ENCODE assay signal across 8 cellular contexts in the genomic region with DNA sequence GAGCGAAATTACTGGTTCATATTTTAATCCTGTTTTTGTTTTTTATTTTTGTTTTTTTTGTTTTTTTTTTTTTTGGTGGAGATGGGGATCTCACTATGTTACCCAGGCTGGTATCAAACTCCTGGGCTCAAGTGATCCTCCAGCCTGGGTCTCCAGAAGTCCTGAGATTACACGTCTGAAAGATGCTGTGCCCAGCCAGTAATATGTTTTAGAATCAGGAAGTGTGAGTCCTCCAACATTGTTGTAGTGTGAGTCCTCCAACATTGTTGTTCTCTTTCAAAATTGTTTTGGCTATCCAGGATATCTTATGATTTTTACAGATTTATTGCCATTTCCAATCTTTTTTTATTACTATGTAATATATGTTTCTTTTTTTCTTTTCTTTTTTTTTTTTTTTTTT.
"Had no signal": no experiment of that assay in that cellular context is flagged by ENCODE, and none has a peak within 500 bp of the region (broad histone marks: within the 10 kb centered on the region; RNA-seq: fewer than 3 reads in every experiment).

No MANE protein-coding gene starts in this region.

- ATAC-seq: HepG2 had no signal

- H3K27ac ChIP-seq: HL-60, KMS-11 had no signal

- H3K9ac ChIP-seq: KMS-11 had no signal

- FAIRE-seq: HepG2, HTR-8/SVneo had no signal

- H3K4me2 ChIP-seq: KMS-11 had no signal

- DNase-seq: IMR-90, Karpas-422, KBM-7, KG1 had no signal
